Comparison of ENCODE assay signal across 32 cellular contexts in the genomic region with DNA sequence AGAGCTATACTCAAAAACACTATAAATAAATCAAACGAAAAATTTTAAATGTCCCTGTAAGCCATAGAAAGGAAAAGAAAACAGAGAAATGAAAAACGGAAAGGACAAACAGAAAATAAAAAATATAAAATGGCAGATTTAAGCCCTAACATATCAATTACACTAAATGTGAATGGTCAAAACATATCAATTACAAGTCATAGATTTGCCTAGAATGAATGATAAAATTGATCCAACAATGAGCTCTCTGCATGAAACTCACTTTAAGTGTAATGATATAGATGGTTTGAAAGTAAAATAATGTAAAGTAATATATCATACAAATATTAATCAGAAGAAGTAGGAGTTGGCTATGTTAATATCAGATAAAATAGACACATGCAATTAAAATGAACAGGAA.
"Had no signal": no experiment of that assay in that cellular context is flagged by ENCODE, and none has a peak within 500 bp of the region (broad histone marks: within the 10 kb centered on the region; RNA-seq: fewer than 3 reads in every experiment).

No MANE protein-coding gene starts in this region.

- H3K4me2 ChIP-seq: KMS-11 had no signal

- H3K4me3 ChIP-seq: MG63 had no signal

- H3K27me3 ChIP-seq: MG63 had no signal

- DNase-seq: Kasumi-1, MG63, MM.1S, NCI-H1048, NCI-H1092, NCI-H1092 treated with DMSO at 0.1 percent for 48 hours, NCI-H1105, NCI-H1105 treated with DMSO at 0.1 percent for 48 hours, NCI-H1417, NCI-H1417 treated with DMSO at 0.1 percent for 48 hours, NCI-H1436, NCI-H1436 treated with DMSO at 0.1 percent for 48 hours, NCI-H146, NCI-H1694, NCI-H1694 treated with DMSO at 0.1 percent for 48 hours, NCI-H187, NCI-H187 treated with DMSO at 0.1 percent for 48 hours, NCI-H1930, NCI-H2029, NCI-H2029 treated with DMSO at 0.1 percent for 48 hours, NCI-H2081, NCI-H2081 treated with DMSO at 0.1 percent for 48 hours, NCI-H2107, NCI-H2171, NCI-H2171 treated with DMSO at 0.1 percent for 48 hours, NCI-H2227 treated with DMSO at 0.1 percent for 48 hours, NCI-H226, NCI-H345, NCI-H446, NCI-H446 treated with DMSO at 0.1 percent for 48 hours, NCI-H510A had no signal

- H3K9ac ChIP-seq: KMS-11 had no signal

- H3K27ac ChIP-seq: KMS-11 had no signal

- H3K36me3 ChIP-seq: MG63 had no signal
